In the genomic region with DNA sequence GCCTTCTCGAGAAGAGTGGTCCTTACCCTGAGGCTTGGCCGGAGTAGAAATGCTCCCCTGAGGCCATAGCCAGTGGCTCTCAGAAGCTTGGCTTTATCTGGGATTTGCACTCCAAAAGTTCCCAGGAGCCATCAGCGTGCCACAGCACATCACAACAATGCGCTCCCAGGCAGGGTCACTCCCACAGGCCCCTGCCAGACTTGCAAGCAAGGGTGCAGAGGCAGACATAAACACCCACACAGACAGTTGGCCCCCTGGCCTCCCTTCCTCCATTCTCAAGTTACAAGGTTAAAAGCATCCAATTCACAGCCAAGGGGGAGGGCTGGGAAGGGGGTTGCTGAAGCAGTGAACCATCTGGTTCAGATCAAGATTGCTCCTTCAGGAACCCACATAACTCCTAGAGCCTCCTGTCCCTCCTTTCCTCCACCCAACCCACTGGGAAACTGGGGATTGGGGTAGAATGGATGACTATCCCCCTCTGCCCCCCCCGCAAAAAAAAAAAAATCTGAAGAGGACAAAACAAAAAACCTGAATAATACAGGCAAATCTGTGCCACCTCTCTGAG, we compare ENCODE assay signal across 1 cellular context.
TF ChIP-seq lines count a peak whose summit lies in the region.

No MANE protein-coding gene starts in this region.

TF ChIP-seq in HepG2, 621 proteins besides CTCF, POLR2A, EP300 and RAD21 (continues in another document):
- TF ChIP-seq THAP11 (CRISPR knock-in tag; IDR thresholded peaks at IDR 0.05), result peak; percentile 62
- 0 out of 2 replicates have a peak, but pooled peaks have one; percentile 8 for TF ChIP-seq KDM5B (CRISPR knock-in tag; IDR thresholded peaks at IDR 0.05; ENCODE audit: borderline replicate concordance)
- TF ChIP-seq, protein P1, sequence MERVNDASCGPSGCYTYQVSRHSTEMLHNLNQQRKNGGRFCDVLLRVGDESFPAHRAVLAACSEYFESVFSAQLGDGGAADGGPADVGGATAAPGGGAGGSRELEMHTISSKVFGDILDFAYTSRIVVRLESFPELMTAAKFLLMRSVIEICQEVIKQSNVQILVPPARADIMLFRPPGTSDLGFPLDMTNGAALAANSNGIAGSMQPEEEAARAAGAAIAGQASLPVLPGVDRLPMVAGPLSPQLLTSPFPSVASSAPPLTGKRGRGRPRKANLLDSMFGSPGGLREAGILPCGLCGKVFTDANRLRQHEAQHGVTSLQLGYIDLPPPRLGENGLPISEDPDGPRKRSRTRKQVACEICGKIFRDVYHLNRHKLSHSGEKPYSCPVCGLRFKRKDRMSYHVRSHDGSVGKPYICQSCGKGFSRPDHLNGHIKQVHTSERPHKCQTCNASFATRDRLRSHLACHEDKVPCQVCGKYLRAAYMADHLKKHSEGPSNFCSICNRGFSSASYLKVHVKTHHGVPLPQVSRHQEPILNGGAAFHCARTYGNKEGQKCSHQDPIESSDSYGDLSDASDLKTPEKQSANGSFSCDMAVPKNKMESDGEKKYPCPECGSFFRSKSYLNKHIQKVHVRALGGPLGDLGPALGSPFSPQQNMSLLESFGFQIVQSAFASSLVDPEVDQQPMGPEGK (CRISPR knock-in tag; IDR thresholded peaks at IDR 0.05), result peak; percentile 85
- TF ChIP-seq, protein P2, sequence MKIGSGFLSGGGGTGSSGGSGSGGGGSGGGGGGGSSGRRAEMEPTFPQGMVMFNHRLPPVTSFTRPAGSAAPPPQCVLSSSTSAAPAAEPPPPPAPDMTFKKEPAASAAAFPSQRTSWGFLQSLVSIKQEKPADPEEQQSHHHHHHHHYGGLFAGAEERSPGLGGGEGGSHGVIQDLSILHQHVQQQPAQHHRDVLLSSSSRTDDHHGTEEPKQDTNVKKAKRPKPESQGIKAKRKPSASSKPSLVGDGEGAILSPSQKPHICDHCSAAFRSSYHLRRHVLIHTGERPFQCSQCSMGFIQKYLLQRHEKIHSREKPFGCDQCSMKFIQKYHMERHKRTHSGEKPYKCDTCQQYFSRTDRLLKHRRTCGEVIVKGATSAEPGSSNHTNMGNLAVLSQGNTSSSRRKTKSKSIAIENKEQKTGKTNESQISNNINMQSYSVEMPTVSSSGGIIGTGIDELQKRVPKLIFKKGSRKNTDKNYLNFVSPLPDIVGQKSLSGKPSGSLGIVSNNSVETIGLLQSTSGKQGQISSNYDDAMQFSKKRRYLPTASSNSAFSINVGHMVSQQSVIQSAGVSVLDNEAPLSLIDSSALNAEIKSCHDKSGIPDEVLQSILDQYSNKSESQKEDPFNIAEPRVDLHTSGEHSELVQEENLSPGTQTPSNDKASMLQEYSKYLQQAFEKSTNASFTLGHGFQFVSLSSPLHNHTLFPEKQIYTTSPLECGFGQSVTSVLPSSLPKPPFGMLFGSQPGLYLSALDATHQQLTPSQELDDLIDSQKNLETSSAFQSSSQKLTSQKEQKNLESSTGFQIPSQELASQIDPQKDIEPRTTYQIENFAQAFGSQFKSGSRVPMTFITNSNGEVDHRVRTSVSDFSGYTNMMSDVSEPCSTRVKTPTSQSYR (CRISPR knock-in tag; IDR thresholded peaks at IDR 0.05; ENCODE audit: borderline replicate concordance), result peak; percentile 70; the same call in 1 of the 2 replicates
- peak; percentile 24; the same call in 1 of the 2 replicates for TF ChIP-seq RXRB (CRISPR knock-in tag; IDR thresholded peaks at IDR 0.05; ENCODE audit: borderline replicate concordance)
- TF ChIP-seq, protein P3, sequence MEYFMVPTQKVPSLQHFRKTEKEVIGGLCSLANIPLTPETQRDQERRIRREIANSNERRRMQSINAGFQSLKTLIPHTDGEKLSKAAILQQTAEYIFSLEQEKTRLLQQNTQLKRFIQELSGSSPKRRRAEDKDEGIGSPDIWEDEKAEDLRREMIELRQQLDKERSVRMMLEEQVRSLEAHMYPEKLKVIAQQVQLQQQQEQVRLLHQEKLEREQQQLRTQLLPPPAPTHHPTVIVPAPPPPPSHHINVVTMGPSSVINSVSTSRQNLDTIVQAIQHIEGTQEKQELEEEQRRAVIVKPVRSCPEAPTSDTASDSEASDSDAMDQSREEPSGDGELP (IDR thresholded peaks at IDR 0.05; ENCODE audit: borderline replicate concordance, low read depth), result peak; percentile 33; the same call in 1 of the 2 replicates
- TF ChIP-seq, protein P4, sequence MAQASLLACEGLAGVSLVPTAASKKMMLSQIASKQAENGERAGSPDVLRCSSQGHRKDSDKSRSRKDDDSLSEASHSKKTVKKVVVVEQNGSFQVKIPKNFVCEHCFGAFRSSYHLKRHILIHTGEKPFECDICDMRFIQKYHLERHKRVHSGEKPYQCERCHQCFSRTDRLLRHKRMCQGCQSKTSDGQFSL (CRISPR knock-in tag; IDR thresholded peaks at IDR 0.05), result no peak
- TF ChIP-seq, protein P5, sequence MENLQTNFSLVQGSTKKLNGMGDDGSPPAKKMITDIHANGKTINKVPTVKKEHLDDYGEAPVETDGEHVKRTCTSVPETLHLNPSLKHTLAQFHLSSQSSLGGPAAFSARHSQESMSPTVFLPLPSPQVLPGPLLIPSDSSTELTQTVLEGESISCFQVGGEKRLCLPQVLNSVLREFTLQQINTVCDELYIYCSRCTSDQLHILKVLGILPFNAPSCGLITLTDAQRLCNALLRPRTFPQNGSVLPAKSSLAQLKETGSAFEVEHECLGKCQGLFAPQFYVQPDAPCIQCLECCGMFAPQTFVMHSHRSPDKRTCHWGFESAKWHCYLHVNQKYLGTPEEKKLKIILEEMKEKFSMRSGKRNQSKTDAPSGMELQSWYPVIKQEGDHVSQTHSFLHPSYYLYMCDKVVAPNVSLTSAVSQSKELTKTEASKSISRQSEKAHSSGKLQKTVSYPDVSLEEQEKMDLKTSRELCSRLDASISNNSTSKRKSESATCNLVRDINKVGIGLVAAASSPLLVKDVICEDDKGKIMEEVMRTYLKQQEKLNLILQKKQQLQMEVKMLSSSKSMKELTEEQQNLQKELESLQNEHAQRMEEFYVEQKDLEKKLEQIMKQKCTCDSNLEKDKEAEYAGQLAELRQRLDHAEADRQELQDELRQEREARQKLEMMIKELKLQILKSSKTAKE (CRISPR knock-in tag; IDR thresholded peaks at IDR 0.05; ENCODE audit: borderline replicate concordance), result 0 out of 2 replicates have a peak, but pooled peaks have one; percentile 38
- TF ChIP-seq ZNF552 (CRISPR knock-in tag; IDR thresholded peaks at IDR 0.05; ENCODE audit: borderline replicate concordance), result no peak
- TF ChIP-seq FOXO1 (CRISPR knock-in tag; IDR thresholded peaks at IDR 0.05), result peak; percentile 66; the same call in 1 of the 2 replicates
- TF ChIP-seq SALL1 (CRISPR knock-in tag; IDR thresholded peaks at IDR 0.05), result peak; percentile 19; the same call in 1 of the 2 replicates
- peak; percentile 93; the same call in 1 of the 2 replicates for TF ChIP-seq SIX1 (CRISPR knock-in tag; IDR thresholded peaks at IDR 0.05; ENCODE audit: borderline replicate concordance)
- peak; percentile 36; the same call in 1 of the 2 replicates for TF ChIP-seq SMAD1 (CRISPR knock-in tag; IDR thresholded peaks at IDR 0.05; ENCODE audit: borderline replicate concordance, low read depth)
- TF ChIP-seq FOXK1 (CRISPR knock-in tag; IDR thresholded peaks at IDR 0.05; ENCODE audit: borderline replicate concordance, low read depth), result peak; percentile 48; the same call in 1 of the 2 replicates
- no peak for TF ChIP-seq SOX6 (IDR thresholded peaks at IDR 0.05)
- TF ChIP-seq SOX6 (CRISPR knock-in tag; IDR thresholded peaks at IDR 0.05), result peak; percentile 36; the same call in 1 of the 2 replicates
- 0 out of 2 replicates have a peak, but pooled peaks have one; percentile 23 for TF ChIP-seq ZKSCAN8 (CRISPR knock-in tag; IDR thresholded peaks at IDR 0.05; ENCODE audit: borderline replicate concordance)
- peak; percentile 69 for TF ChIP-seq RXRA (CRISPR knock-in tag; IDR thresholded peaks at IDR 0.05)
- TF ChIP-seq GATAD2A (CRISPR knock-in tag; IDR thresholded peaks at IDR 0.05), result peak; percentile 56
- TF ChIP-seq ZNF788 (CRISPR knock-in tag; IDR thresholded peaks at IDR 0.05; ENCODE audit: borderline replicate concordance), result 0 out of 2 replicates have a peak, but pooled peaks have one; percentile 31
- no peak for TF ChIP-seq TGIF2 (CRISPR knock-in tag; IDR thresholded peaks at IDR 0.05)
- TF ChIP-seq ZBTB38 (CRISPR knock-in tag; IDR thresholded peaks at IDR 0.05), result peak; percentile 27; the same call in 1 of the 2 replicates
- TF ChIP-seq ELF3 (CRISPR knock-in tag; IDR thresholded peaks at IDR 0.05), result 0 out of 2 replicates have a peak, but pooled peaks have one; percentile 11
- TF ChIP-seq, protein P6, sequence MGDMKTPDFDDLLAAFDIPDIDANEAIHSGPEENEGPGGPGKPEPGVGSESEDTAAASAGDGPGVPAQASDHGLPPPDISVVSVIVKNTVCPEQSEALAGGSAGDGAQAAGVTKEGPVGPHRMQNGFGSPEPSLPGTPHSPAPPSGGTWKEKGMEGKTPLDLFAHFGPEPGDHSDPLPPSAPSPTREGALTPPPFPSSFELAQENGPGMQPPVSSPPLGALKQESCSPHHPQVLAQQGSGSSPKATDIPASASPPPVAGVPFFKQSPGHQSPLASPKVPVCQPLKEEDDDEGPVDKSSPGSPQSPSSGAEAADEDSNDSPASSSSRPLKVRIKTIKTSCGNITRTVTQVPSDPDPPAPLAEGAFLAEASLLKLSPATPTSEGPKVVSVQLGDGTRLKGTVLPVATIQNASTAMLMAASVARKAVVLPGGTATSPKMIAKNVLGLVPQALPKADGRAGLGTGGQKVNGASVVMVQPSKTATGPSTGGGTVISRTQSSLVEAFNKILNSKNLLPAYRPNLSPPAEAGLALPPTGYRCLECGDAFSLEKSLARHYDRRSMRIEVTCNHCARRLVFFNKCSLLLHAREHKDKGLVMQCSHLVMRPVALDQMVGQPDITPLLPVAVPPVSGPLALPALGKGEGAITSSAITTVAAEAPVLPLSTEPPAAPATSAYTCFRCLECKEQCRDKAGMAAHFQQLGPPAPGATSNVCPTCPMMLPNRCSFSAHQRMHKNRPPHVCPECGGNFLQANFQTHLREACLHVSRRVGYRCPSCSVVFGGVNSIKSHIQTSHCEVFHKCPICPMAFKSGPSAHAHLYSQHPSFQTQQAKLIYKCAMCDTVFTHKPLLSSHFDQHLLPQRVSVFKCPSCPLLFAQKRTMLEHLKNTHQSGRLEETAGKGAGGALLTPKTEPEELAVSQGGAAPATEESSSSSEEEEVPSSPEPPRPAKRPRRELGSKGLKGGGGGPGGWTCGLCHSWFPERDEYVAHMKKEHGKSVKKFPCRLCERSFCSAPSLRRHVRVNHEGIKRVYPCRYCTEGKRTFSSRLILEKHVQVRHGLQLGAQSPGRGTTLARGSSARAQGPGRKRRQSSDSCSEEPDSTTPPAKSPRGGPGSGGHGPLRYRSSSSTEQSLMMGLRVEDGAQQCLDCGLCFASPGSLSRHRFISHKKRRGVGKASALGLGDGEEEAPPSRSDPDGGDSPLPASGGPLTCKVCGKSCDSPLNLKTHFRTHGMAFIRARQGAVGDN (CRISPR knock-in tag; IDR thresholded peaks at IDR 0.05), result peak; percentile 47
- no peak for TF ChIP-seq TMF1 (CRISPR knock-in tag; IDR thresholded peaks at IDR 0.05; ENCODE audit: low read depth)
- TF ChIP-seq MED13 (CRISPR knock-in tag; IDR thresholded peaks at IDR 0.05), result no peak
- 0 out of 2 replicates have a peak, but pooled peaks have one; percentile 30 for TF ChIP-seq SIN3A (IDR thresholded peaks at IDR 0.05; ENCODE audit: borderline replicate concordance, low read depth, low read length)
- TF ChIP-seq, protein P7, sequence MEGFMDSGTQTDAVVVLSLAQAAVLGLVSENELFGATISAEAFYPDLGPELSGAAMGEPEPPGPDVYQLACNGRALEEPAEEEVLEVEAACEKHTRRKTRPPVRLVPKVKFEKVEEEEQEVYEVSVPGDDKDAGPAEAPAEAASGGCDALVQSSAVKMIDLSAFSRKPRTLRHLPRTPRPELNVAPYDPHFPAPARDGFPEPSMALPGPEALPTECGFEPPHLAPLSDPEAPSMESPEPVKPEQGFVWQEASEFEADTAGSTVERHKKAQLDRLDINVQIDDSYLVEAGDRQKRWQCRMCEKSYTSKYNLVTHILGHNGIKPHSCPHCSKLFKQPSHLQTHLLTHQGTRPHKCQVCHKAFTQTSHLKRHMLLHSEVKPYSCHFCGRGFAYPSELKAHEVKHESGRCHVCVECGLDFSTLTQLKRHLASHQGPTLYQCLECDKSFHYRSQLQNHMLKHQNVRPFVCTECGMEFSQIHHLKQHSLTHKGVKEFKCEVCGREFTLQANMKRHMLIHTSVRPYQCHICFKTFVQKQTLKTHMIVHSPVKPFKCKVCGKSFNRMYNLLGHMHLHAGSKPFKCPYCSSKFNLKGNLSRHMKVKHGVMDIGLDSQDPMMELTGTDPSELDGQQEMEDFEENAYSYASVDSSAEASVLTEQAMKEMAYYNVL (CRISPR knock-in tag; IDR thresholded peaks at IDR 0.05; ENCODE audit: borderline replicate concordance), result peak; percentile 6; the same call in 1 of the 2 replicates
- peak; percentile 9; the same call in 1 of the 2 replicates for TF ChIP-seq FOSL2 (CRISPR knock-in tag; IDR thresholded peaks at IDR 0.05)
- TF ChIP-seq MXI1 (IDR thresholded peaks at IDR 0.05; ENCODE audit: borderline replicate concordance, low read depth, low read length), result no peak
- no peak for TF ChIP-seq SOX13 (IDR thresholded peaks at IDR 0.05)
- peak in 1 of 2 experiments; percentile 58; a peak in 2 of 4 replicates for TF ChIP-seq SOX13 (CRISPR knock-in tag; conservative IDR thresholded peaks at IDR 0.05 in 1 of 2, IDR thresholded peaks at IDR 0.05 in 1 of 2)
- TF ChIP-seq, protein P8, sequence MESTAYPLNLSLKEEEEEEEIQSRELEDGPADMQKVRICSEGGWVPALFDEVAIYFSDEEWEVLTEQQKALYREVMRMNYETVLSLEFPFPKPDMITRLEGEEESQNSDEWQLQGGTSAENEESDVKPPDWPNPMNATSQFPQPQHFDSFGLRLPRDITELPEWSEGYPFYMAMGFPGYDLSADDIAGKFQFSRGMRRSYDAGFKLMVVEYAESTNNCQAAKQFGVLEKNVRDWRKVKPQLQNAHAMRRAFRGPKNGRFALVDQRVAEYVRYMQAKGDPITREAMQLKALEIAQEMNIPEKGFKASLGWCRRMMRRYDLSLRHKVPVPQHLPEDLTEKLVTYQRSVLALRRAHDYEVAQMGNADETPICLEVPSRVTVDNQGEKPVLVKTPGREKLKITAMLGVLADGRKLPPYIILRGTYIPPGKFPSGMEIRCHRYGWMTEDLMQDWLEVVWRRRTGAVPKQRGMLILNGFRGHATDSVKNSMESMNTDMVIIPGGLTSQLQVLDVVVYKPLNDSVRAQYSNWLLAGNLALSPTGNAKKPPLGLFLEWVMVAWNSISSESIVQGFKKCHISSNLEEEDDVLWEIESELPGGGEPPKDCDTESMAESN (CRISPR knock-in tag; conservative IDR thresholded peaks at IDR 0.05), result 0 out of 2 replicates have a peak, but pooled peaks have one; percentile 7
- TF ChIP-seq SIX4 (CRISPR knock-in tag; IDR thresholded peaks at IDR 0.05), result peak; percentile 96
- TF ChIP-seq NR3C1 (CRISPR knock-in tag; IDR thresholded peaks at IDR 0.05), result no peak
- peak; percentile 15 for TF ChIP-seq SKI (IDR thresholded peaks at IDR 0.05; ENCODE audit: partially characterized antibody)
- TF ChIP-seq NCOA2 (CRISPR knock-in tag; IDR thresholded peaks at IDR 0.05), result peak; percentile 38; the same call in 1 of the 2 replicates
- TF ChIP-seq TBX2 (CRISPR knock-in tag; IDR thresholded peaks at IDR 0.05; ENCODE audit: borderline replicate concordance), result peak; percentile 65
- TF ChIP-seq RARA (CRISPR knock-in tag; IDR thresholded peaks at IDR 0.05), result peak; percentile 55; the same call in 1 of the 2 replicates
- TF ChIP-seq GFI1 (CRISPR knock-in tag; IDR thresholded peaks at IDR 0.05; ENCODE audit: borderline replicate concordance), result no peak
